8 cellular contexts compared by ENCODE assay signal in genomic region chr12:47377414-47378221, GRCh38.
A peak's percentile ranks its signal among the peaks of the same experiment; 100 is the strongest.
DNase-seq lines count a peak whose midpoint lies in the region; ATAC-seq and TF ChIP-seq lines count a peak whose summit lies in the region.

No MANE protein-coding gene starts in this region.

- no peaks in the 10 kb centered on the region for H3K36me3 ChIP-seq in esophagus muscularis mucosa

- no peak for TF ChIP-seq EP300 in esophagus muscularis mucosa (IDR thresholded peaks at IDR 0.05)

- peaks cover 0 to 21% (median 12%) of the 10 kb centered on the region in 4 donors for H3K4me1 ChIP-seq in esophagus muscularis mucosa

- no peaks in the 10 kb centered on the region for H3K27me3 Mint-ChIP-seq in nephron (ENCODE audit: low read depth)
- no peaks in the 10 kb centered on the region for H3K27me3 Mint-ChIP-seq in stimulated activated naive B cell treated with anti-CD40 and anti-IgM and Interleukin-4, amounts not matched to agents 10 μg/mL and 1 μg/mL and 100 μg/mL, for 72 hours
- H3K27me3 Mint-ChIP-seq in Calu3 (ENCODE audit: unreplicated experiment): no peaks in the 10 kb centered on the region

- BruUV-seq in Calu3 (replicated peaks; lab: Mats Ljungman, UMichigan): no TSS peak

- no peaks in the 10 kb centered on the region for H3K36me3 Mint-ChIP-seq in nephron (ENCODE audit: low read depth)
- peaks cover 25 to 55% of the 10 kb centered on the region in 2 donors for H3K36me3 Mint-ChIP-seq in stimulated activated naive B cell treated with anti-CD40 and anti-IgM and Interleukin-4, amounts not matched to agents 10 μg/mL and 1 μg/mL and 100 μg/mL, for 72 hours
- H3K36me3 Mint-ChIP-seq in Calu3 (ENCODE audit: insufficient read depth, unreplicated experiment): no peaks in the 10 kb centered on the region

- CTCF ChIA-PET in Calu3 (lab: Charles Lee): no interaction called here

- H3K4me3 Mint-ChIP-seq in nephron (no peak overlapping the region), Calu3 (ENCODE audit: low read depth, unreplicated experiment) (no peak overlapping the region)
- no peak overlapping the region for H3K4me3 Mint-ChIP-seq in stimulated activated naive B cell treated with anti-CD40 and anti-IgM and Interleukin-4, amounts not matched to agents 10 μg/mL and 1 μg/mL and 100 μg/mL, for 72 hours

- H3K9me3 ChIP-seq in esophagus muscularis mucosa: no peaks in the 10 kb centered on the region

- H3K27ac Mint-ChIP-seq in nephron (peak overlapping the region in 2 of 3 experiments; percentile 87 to 90), Calu3 (ENCODE audit: unreplicated experiment) (no peak overlapping the region)
- H3K27ac Mint-ChIP-seq in stimulated activated naive B cell treated with anti-CD40 and anti-IgM and Interleukin-4, amounts not matched to agents 10 μg/mL and 1 μg/mL and 100 μg/mL, for 72 hours: no peak overlapping the region

- H3K9me3 Mint-ChIP-seq in nephron (peaks cover 5% of the 10 kb centered on the region), Calu3 (ENCODE audit: low read depth, unreplicated experiment) (no peaks in the 10 kb centered on the region)
- peaks cover 13 to 17% of the 10 kb centered on the region in 2 donors for H3K9me3 Mint-ChIP-seq in stimulated activated naive B cell treated with anti-CD40 and anti-IgM and Interleukin-4, amounts not matched to agents 10 μg/mL and 1 μg/mL and 100 μg/mL, for 72 hours

- DNase-seq in AG20443 (ENCODE audit: low spot score) (peak; percentile 95), esophagus muscularis mucosa (ENCODE audit: extremely low spot score) (no peak), Calu3 (no peak)
- no peak for DNase-seq in stimulated activated naive B cell treated with anti-CD40 and anti-IgM and Interleukin-4, amounts not matched to agents 10 μg/mL and 1 μg/mL and 100 μg/mL, for 72 hours
- DNase-seq in activated CD4-positive, alpha-beta T cell treated with anti-CD3 and anti-CD28 coated beads, Interleukin-2, amount 50 U/mL, for 4 hours: no peak

- intact Hi-C loops in esophagus muscularis mucosa (cut with DNase I): no loop called here
- intact Hi-C loops in Calu3 (cut with micrococcal nuclease; ENCODE audit: unreplicated experiment): no loop called here

- peaks cover 10% of the 10 kb centered on the region for H3K4me1 Mint-ChIP-seq in nephron
- peaks cover 16 to 41% of the 10 kb centered on the region in 2 donors for H3K4me1 Mint-ChIP-seq in stimulated activated naive B cell treated with anti-CD40 and anti-IgM and Interleukin-4, amounts not matched to agents 10 μg/mL and 1 μg/mL and 100 μg/mL, for 72 hours
- peaks cover 8% of the 10 kb centered on the region for H3K4me1 Mint-ChIP-seq in Calu3 (ENCODE audit: low read depth, unreplicated experiment)

- H3K4me3 ChIP-seq in esophagus muscularis mucosa: no peak overlapping the region

- no peak for TF ChIP-seq CTCF in esophagus muscularis mucosa (IDR thresholded peaks at IDR 0.05)
- TF ChIP-seq CTCF in nephron (IDR thresholded peaks at IDR 0.05; ENCODE audit: unreplicated experiment in 3 of 3): no peak
- TF ChIP-seq CTCF in Calu3 (IDR thresholded peaks at IDR 0.05; ENCODE audit: unreplicated experiment): no peak

- peak overlapping the region; percentile 17 to 71 (median 62) for H3K27ac ChIP-seq in esophagus muscularis mucosa (replicated peaks in 1 of 4)

- no peak for ATAC-seq in stimulated activated naive B cell treated with anti-CD40 and anti-IgM and Interleukin-4, amounts not matched to agents 10 μg/mL and 1 μg/mL and 100 μg/mL, for 72 hours (replicated peaks)
- ATAC-seq in HG02840 (IDR thresholded peaks at IDR 0.05; ENCODE audit: low FRiP score, unreplicated experiment): no peak

- WGBS in esophagus muscularis mucosa: 50% methylated on average over 12 of the region's 12 CpGs

- no peaks in the 10 kb centered on the region for H3K27me3 ChIP-seq in esophagus muscularis mucosa

- TF ChIP-seq POLR2A in esophagus muscularis mucosa (IDR thresholded peaks at IDR 0.05; ENCODE audit: low read depth): no peak

TF ChIP-seq in PFSK-1, 5 proteins besides CTCF, POLR2A, EP300 and RAD21:
- TF ChIP-seq FOXP2 (optimal IDR thresholded peaks at IDR 0.05; ENCODE audit: borderline replicate concordance, extremely low read depth, extremely low read length, insufficient read depth) (peak; percentile 83), SIN3A (IDR thresholded peaks at IDR 0.05; ENCODE audit: borderline replicate concordance, insufficient read depth, low read length) (no peak), REST (IDR thresholded peaks at IDR 0.05; ENCODE audit: insufficient read depth in 1 of 2, low read depth in 2 of 2, low read length in 2 of 2) (0 out of 4 replicates have a peak, but pooled peaks of 1 of the 2 experiments have one; percentile 15)

Comparison
In these comparisons a context has a peak if more than half of its experiments do, and no peak if none do; other contexts are left out.
1. H3K27ac Mint-ChIP-seq: peak in nephron (2 of 3); none in stimulated activated naive B cell treated with anti-CD40 and anti-IgM and Interleukin-4, amounts not matched to agents 10 μg/mL and 1 μg/mL and 100 μg/mL, for 72 hours (single experiment) and Calu3 (single experiment).